Comparison of ENCODE assay signal across 9 cellular contexts in genomic region chr22:31556627-31557203, GRCh38.
DNase-seq lines count a peak whose midpoint lies in the region; ATAC-seq, FAIRE-seq and TF ChIP-seq lines count a peak whose summit lies in the region.
"Had no signal": no experiment of that assay in that cellular context is flagged by ENCODE, and none has a peak within 500 bp of the region (broad histone marks: within the 10 kb centered on the region; RNA-seq: fewer than 3 reads in every experiment).

No MANE protein-coding gene starts in this region.

- 73% methylated on average over 9 of the region's 9 CpGs for WGBS in right cardiac atrium
- WGBS in stomach, 5 donors = 74 to 76% (median 75%) methylated on average over 9 of the region's 9 CpGs

- FAIRE-seq in HTR-8/SVneo (lab: Jason Lieb, UNC) = no peak

- no peak for TF ChIP-seq POLR2A in stomach (IDR thresholded peaks at IDR 0.05)

- DNase-seq in NCI-H1417 (lab: John Stamatoyannopoulos, UW) (peak; percentile 6 to 40 (median 7)), NCI-H1417 treated with DMSO at 0.1 percent for 48 hours (lab: John Stamatoyannopoulos, UW) (no peak), HTR-8/SVneo (ENCODE audit: insufficient read length, low spot score) (peak; percentile 41), right cardiac atrium (no peak), stomach (no peak), DMS114 treated with DMSO at 0.1 percent for 48 hours (lab: John Stamatoyannopoulos, UW; ENCODE audit: unreplicated experiment) (no peak)
- DNase-seq in stimulated activated naive CD4-positive, alpha-beta T cell treated with Interleukin-2 at 50 U/mL for 16 hours (lab: John Stamatoyannopoulos, UW) = no peak

- TF ChIP-seq EP300 in stomach (IDR thresholded peaks at IDR 0.05) = no peak

- no peaks in the 10 kb centered on the region for H3K4me1 ChIP-seq in right cardiac atrium (ENCODE audit: control insufficient read depth, insufficient read depth, low read length)
- H3K4me1 ChIP-seq in stomach = peaks cover 0 to 8% (median 0%) of the 10 kb centered on the region in 4 donors

- peak; percentile 40 to 41 for ATAC-seq in right cardiac atrium

- no peaks in the 10 kb centered on the region for H3K27me3 ChIP-seq in right cardiac atrium (ENCODE audit: control insufficient read depth, insufficient read depth)
- no peaks in the 10 kb centered on the region for H3K27me3 ChIP-seq in stomach
- H3K27me3 ChIP-seq: BLaER1 treated with 17β-estradiol and CSF1 and Interleukin-3, amounts not matched to agents 10 nM and 100 nM had no signal

- TF ChIP-seq CTCF in WI38 (IDR thresholded peaks at IDR 0.05; ENCODE audit: low read depth, low read length) = peak; percentile 41; the same call in 1 of the 2 replicates
- peak in 4 of 7 experiments; percentile 36 to 56 (median 50) for TF ChIP-seq CTCF in stomach (IDR thresholded peaks at IDR 0.05)

- H3K27ac ChIP-seq in right cardiac atrium (ENCODE audit: low read length) = no peak overlapping the region
- H3K27ac ChIP-seq in stomach = no peak overlapping the region
- H3K27ac ChIP-seq: BLaER1 treated with 17β-estradiol and CSF1 and Interleukin-3, amounts not matched to agents 10 nM and 100 nM had no signal

- no peak overlapping the region for H3K4me3 ChIP-seq in WI38 (ENCODE audit: low read depth, low read length)
- no peak overlapping the region for H3K4me3 ChIP-seq in right cardiac atrium (ENCODE audit: low read length)
- H3K4me3 ChIP-seq in stomach = no peak overlapping the region
- H3K4me3 ChIP-seq: BLaER1 treated with 17β-estradiol and CSF1 and Interleukin-3, amounts not matched to agents 10 nM and 100 nM had no signal

- peaks cover 3 to 41% (median 24%) of the 10 kb centered on the region in 4 donors for H3K36me3 ChIP-seq in stomach

- intact Hi-C loops in right cardiac atrium (cut with DNase I) (loop anchor here (5.0 to 10.0 kb wide), 2 partner anchors 76 to 418 kb away; no protein-coding TSS in a partner anchor), stomach (cut with DNase I; ENCODE audit: low total_unique reads) (no loop called here)

- H3K9me3 ChIP-seq in right cardiac atrium (ENCODE audit: control insufficient read depth, low read length) (no peaks in the 10 kb centered on the region), stomach (no peaks in the 10 kb centered on the region)
- H3K9me3 ChIP-seq: BLaER1 treated with 17β-estradiol and CSF1 and Interleukin-3, amounts not matched to agents 10 nM and 100 nM had no signal

Comparison
In these comparisons a context has a peak if more than half of its experiments do, and no peak if none do; other contexts are left out.
1. DNase-seq: peak in NCI-H1417 (3 of 3) and HTR-8/SVneo (single experiment); none in NCI-H1417 treated with DMSO at 0.1 percent for 48 hours (single experiment), right cardiac atrium (0 of 3), stomach (single experiment), stimulated activated naive CD4-positive, alpha-beta T cell treated with Interleukin-2 at 50 U/mL for 16 hours (single experiment) and DMS114 treated with DMSO at 0.1 percent for 48 hours (single experiment).